ENCODE assay signal across 8 cellular contexts in genomic region chr7:35801392-35802101, GRCh38. TPM values are rescaled to one million over a fixed set of nuclear protein-coding genes. Genes with fewer than 3 reads are reported as not detected.
DNase-seq lines count a peak whose midpoint lies in the region; ATAC-seq and TF ChIP-seq lines count a peak whose summit lies in the region.

No MANE protein-coding gene starts in this region.

- no peak for TF ChIP-seq POLR2A in testis (IDR thresholded peaks at IDR 0.05)

- H3K9me3 ChIP-seq in KOPT-K1 (ENCODE audit: insufficient read depth, low read length, poor library complexity, severe bottlenecking): no peaks in the 10 kb centered on the region
- H3K9me3 ChIP-seq in SJCRH30 (replicated peaks): no peaks in the 10 kb centered on the region
- no peaks in the 10 kb centered on the region for H3K9me3 ChIP-seq in testis

- intact Hi-C loops in testis (cut with DNase I; ENCODE audit: low total_unique reads): no loop called here

- WGBS in testis, 2 donors: 1% methylated on average over 28 to 60 of the region's 70 CpGs

- H3K36me3 ChIP-seq in KOPT-K1 (ENCODE audit: insufficient read depth, low read length): no peaks in the 10 kb centered on the region
- H3K36me3 ChIP-seq in SJCRH30: no peaks in the 10 kb centered on the region
- no peaks in the 10 kb centered on the region for H3K36me3 ChIP-seq in testis (ENCODE audit: low read depth, missing control alignments)

- peak overlapping the region; percentile 93 for H3K27ac ChIP-seq in KOPT-K1 (ENCODE audit: low read depth, low read length, poor library complexity, severe bottlenecking)
- H3K27ac ChIP-seq in SJCRH30: peak overlapping the region; percentile 94
- H3K27ac ChIP-seq in testis: peak overlapping the region; percentile 98 to 99

- peak; percentile 68 for DNase-seq in EL
- DNase-seq in SJCRH30: peak; percentile 78 to 85
- DNase-seq in activated naive CD4-positive, alpha-beta T cell treated with Interleukin-2 at 50 U/mL for 16 hours: peak; percentile 75
- peak; percentile 74 for DNase-seq in germinal center (ENCODE audit: low spot score)
- peak; percentile 36 for DNase-seq in omental fat pad (ENCODE audit: low spot score)
- DNase-seq in testis: peak; percentile 74

- H3K27me3 ChIP-seq in SJCRH30: no peaks in the 10 kb centered on the region
- H3K27me3 ChIP-seq in testis: no peaks in the 10 kb centered on the region

- H3K4me1 ChIP-seq in SJCRH30 (peaks cover 6% of the 10 kb centered on the region), testis (peaks cover 30% of the 10 kb centered on the region)

- TF ChIP-seq CTCF in omental fat pad (IDR thresholded peaks at IDR 0.05): no peak
- TF ChIP-seq CTCF in testis (IDR thresholded peaks at IDR 0.05): peak; percentile 8 to 64 (median 59)

- H3K4me3 ChIP-seq in SJCRH30 (peak overlapping the region; percentile 83), testis (peak overlapping the region; percentile 85 to 95)

- peak; percentile 22 for ATAC-seq in GM21786 (IDR thresholded peaks at IDR 0.05; ENCODE audit: unreplicated experiment)
- peak; percentile 45 for ATAC-seq in omental fat pad (ENCODE audit: low FRiP score)

RNA-seq across cellular contexts. Expression of gene SEPTIN7, which starts 0.7 kb away (rescaled TPM):
- 352 and 363 TPM in 2 replicates for total RNA-seq in SJCRH30 (2014; rRNA removed; shearing (Covaris generic))
- total RNA-seq in omental fat pad (100 to 1,000 TPM; 157 to 252 (median 192) TPM), testis (100 to 1,000 TPM; 182 to 194 TPM)
- polyA plus RNA-seq in testis (ENCODE audit: insufficient read depth, low read depth, low replicate concordance): 137 TPM

Comparison
In these comparisons a context has a peak if more than half of its experiments do, and no peak if none do; other contexts are left out.
1. Peak in every context shown above with its lines: DNase-seq, ATAC-seq, H3K4me3 ChIP-seq and H3K27ac ChIP-seq.
2. CTCF ChIP-seq: peak in testis (3 of 3); none in omental fat pad (0 of 3).